Comparison of ENCODE assay signal across 8 cellular contexts in the genomic region with DNA sequence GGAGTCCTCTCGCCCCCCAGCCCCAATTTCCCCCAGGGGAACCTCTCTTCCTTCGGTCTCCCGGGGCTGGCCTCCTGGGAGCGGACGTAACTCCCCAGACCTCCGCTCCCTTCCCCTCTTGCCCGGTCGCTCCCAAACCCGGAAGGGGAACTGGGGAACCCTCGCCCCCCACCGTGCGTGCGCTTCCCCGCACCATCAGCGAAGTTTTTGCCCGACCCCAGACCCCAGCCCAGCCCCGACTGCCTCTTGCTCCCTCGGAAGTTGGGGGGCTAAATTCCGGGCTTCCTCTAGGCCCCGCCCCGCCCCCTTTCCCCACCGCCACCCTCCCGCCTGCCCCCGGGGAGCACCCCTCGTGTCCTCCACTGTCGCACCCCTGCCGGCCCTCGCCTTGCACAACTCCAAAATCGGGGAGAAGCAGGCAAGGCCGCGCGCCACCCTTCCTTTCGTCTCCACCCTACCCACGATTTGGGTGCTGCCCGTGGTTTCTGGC. TPM values are rescaled to one million over a fixed set of nuclear protein-coding genes. Genes with fewer than 3 reads are reported as not detected.
A peak's percentile ranks its signal among the peaks of the same experiment; 100 is the strongest.
DNase-seq lines count a peak whose midpoint lies in the region; ATAC-seq and TF ChIP-seq lines count a peak whose summit lies in the region.

No MANE protein-coding gene starts in this region.

- H3K4me1 ChIP-seq in PC-9 (replicated peaks; ENCODE audit: insufficient read depth) (no peaks in the 10 kb centered on the region; the same call in 1 of the 2 replicates), iPS-15b (ENCODE audit: control insufficient read depth, insufficient read depth, low read length) (no peaks in the 10 kb centered on the region), spleen (peaks cover 7 to 47% (median 36%) of the 10 kb centered on the region in 6 donors)

- 0 to 1% (median 0%) methylated on average over 31 to 35 of the region's 35 CpGs for WGBS in spleen, 5 donors

- H3K79me2 ChIP-seq in PC-9 (ENCODE audit: low read depth) = peaks cover 24% of the 10 kb centered on the region

- no peaks in the 10 kb centered on the region for H3K9me3 ChIP-seq in PC-9 (ENCODE audit: insufficient read depth, low read depth)
- H3K9me3 ChIP-seq in iPS-15b (ENCODE audit: control insufficient read depth, insufficient read depth, low read length) = no peaks in the 10 kb centered on the region
- no peaks in the 10 kb centered on the region for H3K9me3 ChIP-seq in spleen

- H3K36me3 ChIP-seq in BJ (ENCODE audit: control insufficient read depth, insufficient read depth, low read length) = peaks cover 21% of the 10 kb centered on the region
- peaks cover 13% of the 10 kb centered on the region; the same call in 1 of the 2 replicates for H3K36me3 ChIP-seq in PC-9 (ENCODE audit: low read depth)
- H3K36me3 ChIP-seq in iPS-15b (ENCODE audit: control insufficient read depth, insufficient read depth, low read length) = peaks cover 24% of the 10 kb centered on the region
- H3K36me3 ChIP-seq in spleen = peaks cover 0 to 30% (median 27%) of the 10 kb centered on the region in 6 donors

- TF ChIP-seq POLR2A in spleen (IDR thresholded peaks at IDR 0.05) = no peak

- H3K27me3 ChIP-seq in BJ (ENCODE audit: control insufficient read depth, insufficient read depth, low read length) (peaks cover 4% of the 10 kb centered on the region), PC-9 (ENCODE audit: insufficient read depth, low read depth) (no peaks in the 10 kb centered on the region), iPS-15b (ENCODE audit: control insufficient read depth, insufficient read depth, low read length) (peaks cover 9% of the 10 kb centered on the region), spleen (replicated peaks in 1 of 7) (no peaks in the 10 kb centered on the region)

- DNase-seq in BJ (ENCODE audit: low read depth) (no peak), PC-9 (no peak), astrocyte of the cerebellum (ENCODE audit: low read depth) (no peak), spleen (peak; percentile 92), cerebellar nuclear complex (lab: John Stamatoyannopoulos, UW) (no peak)

- POLR2A ChIA-PET in BJ (lab: Charles Lee) = no interaction called here
- POLR2A ChIA-PET in PC-9 (lab: Charles Lee; ENCODE audit: unreplicated experiment) = no interaction called here

- H4K20me1 ChIP-seq in PC-9 (ENCODE audit: insufficient read depth) = peaks cover 23% of the 10 kb centered on the region

- H3K4me2 ChIP-seq in PC-9 = peak overlapping the region; percentile 81

- H3K4me3 ChIP-seq in BJ (ENCODE audit: low read depth, low read length) = peak overlapping the region; percentile 97
- H3K4me3 ChIP-seq in PC-9 = peak overlapping the region; percentile 99
- peak overlapping the region; percentile 96 for H3K4me3 ChIP-seq in astrocyte of the cerebellum (ENCODE audit: low read depth, low read length)
- H3K4me3 ChIP-seq in iPS-15b (ENCODE audit: low read depth, low read length) = peak overlapping the region; percentile 83
- H3K4me3 ChIP-seq in spleen = peak overlapping the region; percentile 86 to 98 (median 92)

- intact Hi-C loops in PC-9 (cut with micrococcal nuclease; ENCODE audit: unreplicated experiment) = loop anchor here (1.0 to 5.0 kb wide), 5 partner anchors 47 to 216 kb away; a partner anchor contains a TSS
- intact Hi-C loops in spleen (cut with DNase I; ENCODE audit: low total_unique reads) = loop anchor here (10.0 kb wide), 1 partner anchor 59 kb away; a partner anchor contains a TSS

- H3K9ac ChIP-seq in iPS-15b (ENCODE audit: low read depth, low read length) = peak overlapping the region; percentile 76

- CTCF ChIA-PET in BJ (lab: Yijun Ruan, JAX) (interaction anchor here (1.3 to 1.4 kb wide), 2 partner anchors 18 to 52 kb away, joined by 4 to 5 read pairs; no protein-coding TSS in a partner anchor), PC-9 (lab: Charles Lee) (no interaction called here)

- TF ChIP-seq CTCF in BJ (IDR thresholded peaks at IDR 0.05; ENCODE audit: insufficient read depth, low read depth, low read length) (no peak), PC-9 (conservative IDR thresholded peaks at IDR 0.05) (no peak), astrocyte of the cerebellum (IDR thresholded peaks at IDR 0.05; ENCODE audit: low read depth, low read length, missing control alignments) (no peak), spleen (IDR thresholded peaks at IDR 0.05 in 8 of 11, conservative IDR thresholded peaks at IDR 0.05 in 3 of 11) (no peak)

- ATAC-seq in GM21825 (IDR thresholded peaks at IDR 0.05; ENCODE audit: unreplicated experiment) = peak; percentile 1
- no peak for ATAC-seq in HG02678 (IDR thresholded peaks at IDR 0.05; ENCODE audit: unreplicated experiment)

- H3F3A ChIP-seq in PC-9 (ENCODE audit: insufficient read depth, low read depth) = peaks cover 8% of the 10 kb centered on the region; the same call in 1 of the 2 replicates

- in situ Hi-C loops in astrocyte of the cerebellum (cut with HindIII; ENCODE audit: low sequenced_read_pairs) = loop anchor here (5.0 kb wide), 1 partner anchor 57 kb away; no protein-coding TSS in a partner anchor

- H3K27ac ChIP-seq in PC-9 (peak overlapping the region; percentile 75; the same call in 1 of the 2 replicates), spleen (peak overlapping the region; percentile 97 to 100 (median 99))

- no peaks in the 10 kb centered on the region for H3K9me2 ChIP-seq in PC-9 (ENCODE audit: insufficient read depth)

- no TSS peak for BruUV-seq in PC-9 (replicated peaks; lab: Mats Ljungman, UMichigan)

- H2AFZ ChIP-seq in PC-9 = peak overlapping the region; percentile 94

RNA-seq across cellular contexts. Expression of a gene that starts 0.4 kb away (rescaled TPM):
- 87.4 and 172 TPM in 2 replicates for polyA plus RNA-seq in BJ (2011; rRNA removed)
- 105 and 133 TPM in 2 replicates for polyA minus RNA-seq in BJ (2011; rRNA and poly(A)+ RNA removed)
- total RNA-seq in PC-9 (2021) = 299 and 326 TPM in 2 replicates
- total RNA-seq in spleen = 100 to 1,000 TPM; 207 to 342 (median 270) TPM
- polyA plus RNA-seq in spleen = 100 to 1,000 TPM; 104 to 195 (median 121) TPM

RNA-seq across cellular contexts. Expression of a gene that starts 17.7 kb away (rescaled TPM):
- not detected in 2 replicates for polyA plus RNA-seq in BJ (2011; rRNA removed)
- polyA minus RNA-seq in BJ (2011; rRNA and poly(A)+ RNA removed) = not detected in 2 replicates
- total RNA-seq in PC-9 (2021) = not detected in 2 replicates
- total RNA-seq in spleen = not detected
- polyA plus RNA-seq in spleen = not detected

RNA-seq across cellular contexts. Expression of a gene that starts 20.1 kb away (rescaled TPM):
- polyA plus RNA-seq in BJ (2011; rRNA removed) = 5.7 and 7.6 TPM in 2 replicates
- polyA minus RNA-seq in BJ (2011; rRNA and poly(A)+ RNA removed) = 5.5 and 5.6 TPM in 2 replicates
- 55.1 and 64.2 TPM in 2 replicates for total RNA-seq in PC-9 (2021)
- 100 to 1,000 TPM in 1 of 7 donors, 10 to 100 TPM in 6; 35.3 to 102 (median 71.5) TPM for total RNA-seq in spleen
- 10 to 100 TPM; 15.4 to 56.2 (median 36.0) TPM for polyA plus RNA-seq in spleen

RNA-seq across cellular contexts. Expression of a gene that starts 31.9 kb away (rescaled TPM):
- polyA plus RNA-seq in BJ (2011; rRNA removed) (24.5 and 35.2 TPM in 2 replicates), spleen (10 to 100 TPM; 30.6 to 39.1 (median 38.2) TPM)
- 7.9 and 12.8 TPM in 2 replicates for polyA minus RNA-seq in BJ (2011; rRNA and poly(A)+ RNA removed)
- total RNA-seq in PC-9 (2021) (59.4 and 62.7 TPM in 2 replicates), spleen (10 to 100 TPM; 14.9 to 22.8 (median 17.2) TPM)

RNA-seq across cellular contexts. Expression of a gene that starts 32.6 kb away (rescaled TPM):
- 0.49 and 0.72 TPM in 2 replicates for polyA plus RNA-seq in BJ (2011; rRNA removed)
- 0.33 TPM in 1 of 2 replicates, not detected in the other for polyA minus RNA-seq in BJ (2011; rRNA and poly(A)+ RNA removed)
- 4.8 and 6.2 TPM in 2 replicates for total RNA-seq in PC-9 (2021)
- 1 to 10 TPM; 1.9 to 6.6 (median 2.4) TPM for total RNA-seq in spleen
- 1 to 10 TPM; 1.7 to 1.9 (median 1.8) TPM for polyA plus RNA-seq in spleen
